Comparison of ENCODE assay signal across 1 cellular context in the genomic region with DNA sequence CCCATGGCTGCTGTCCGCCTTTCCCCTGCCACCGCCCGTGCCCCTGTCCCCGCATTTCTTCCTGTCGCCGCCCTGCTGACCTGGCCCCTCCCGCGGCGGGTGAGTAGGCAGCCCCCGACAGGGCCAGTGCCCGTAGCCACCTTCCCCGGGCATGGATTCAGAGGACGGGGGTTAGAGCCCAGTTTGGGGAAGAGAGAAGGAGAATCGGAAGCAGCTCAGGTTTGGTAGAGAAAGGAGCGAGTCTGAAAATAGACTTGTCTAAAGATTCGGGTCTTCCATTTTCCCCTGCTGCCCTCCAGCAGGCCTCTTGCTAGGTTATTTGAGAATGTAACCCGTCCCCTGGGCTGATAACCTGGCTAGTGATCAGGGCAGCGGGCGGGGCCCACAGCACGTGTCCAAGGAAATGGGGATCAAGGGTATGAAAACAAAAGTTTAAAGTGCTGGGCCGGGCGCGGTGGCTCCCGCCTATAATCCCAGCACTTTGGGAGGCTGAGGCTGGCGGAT.
TF ChIP-seq lines count a peak whose summit lies in the region.

No MANE protein-coding gene starts in this region.

TF ChIP-seq in HepG2, 621 proteins besides CTCF, POLR2A, EP300 and RAD21 (continued from another document):
- TF ChIP-seq HOMEZ (CRISPR knock-in tag; IDR thresholded peaks at IDR 0.05; ENCODE audit: low read depth) = no peak
- TF ChIP-seq, protein P1, sequence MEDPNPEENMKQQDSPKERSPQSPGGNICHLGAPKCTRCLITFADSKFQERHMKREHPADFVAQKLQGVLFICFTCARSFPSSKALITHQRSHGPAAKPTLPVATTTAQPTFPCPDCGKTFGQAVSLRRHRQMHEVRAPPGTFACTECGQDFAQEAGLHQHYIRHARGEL (CRISPR knock-in tag; IDR thresholded peaks at IDR 0.05) = no peak
- TF ChIP-seq PRDM10 (CRISPR knock-in tag; IDR thresholded peaks at IDR 0.05; ENCODE audit: low read depth) = no peak
- TF ChIP-seq SPEN (CRISPR knock-in tag; IDR thresholded peaks at IDR 0.05; ENCODE audit: low read depth) = no peak
- 0 out of 2 replicates have a peak, but pooled peaks have one; percentile 6 for TF ChIP-seq ZNF280D (CRISPR knock-in tag; IDR thresholded peaks at IDR 0.05)
- TF ChIP-seq, protein P2, sequence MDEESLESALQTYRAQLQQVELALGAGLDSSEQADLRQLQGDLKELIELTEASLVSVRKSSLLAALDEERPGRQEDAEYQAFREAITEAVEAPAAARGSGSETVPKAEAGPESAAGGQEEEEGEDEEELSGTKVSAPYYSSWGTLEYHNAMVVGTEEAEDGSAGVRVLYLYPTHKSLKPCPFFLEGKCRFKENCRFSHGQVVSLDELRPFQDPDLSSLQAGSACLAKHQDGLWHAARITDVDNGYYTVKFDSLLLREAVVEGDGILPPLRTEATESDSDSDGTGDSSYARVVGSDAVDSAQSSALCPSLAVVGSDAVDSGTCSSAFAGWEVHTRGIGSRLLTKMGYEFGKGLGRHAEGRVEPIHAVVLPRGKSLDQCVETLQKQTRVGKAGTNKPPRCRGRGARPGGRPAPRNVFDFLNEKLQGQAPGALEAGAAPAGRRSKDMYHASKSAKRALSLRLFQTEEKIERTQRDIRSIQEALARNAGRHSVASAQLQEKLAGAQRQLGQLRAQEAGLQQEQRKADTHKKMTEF (CRISPR knock-in tag; IDR thresholded peaks at IDR 0.05) = no peak
- no peak for TF ChIP-seq ZNF430 (CRISPR knock-in tag; IDR thresholded peaks at IDR 0.05)
- 0 out of 2 replicates have a peak, but pooled peaks have one; percentile 23 for TF ChIP-seq REPIN1 (CRISPR knock-in tag; IDR thresholded peaks at IDR 0.05; ENCODE audit: borderline replicate concordance, low read depth)
- TF ChIP-seq SRSF1 (optimal IDR thresholded peaks at IDR 0.05; ENCODE audit: low read depth, low read length) = peak; percentile 52
- TF ChIP-seq, protein P3, sequence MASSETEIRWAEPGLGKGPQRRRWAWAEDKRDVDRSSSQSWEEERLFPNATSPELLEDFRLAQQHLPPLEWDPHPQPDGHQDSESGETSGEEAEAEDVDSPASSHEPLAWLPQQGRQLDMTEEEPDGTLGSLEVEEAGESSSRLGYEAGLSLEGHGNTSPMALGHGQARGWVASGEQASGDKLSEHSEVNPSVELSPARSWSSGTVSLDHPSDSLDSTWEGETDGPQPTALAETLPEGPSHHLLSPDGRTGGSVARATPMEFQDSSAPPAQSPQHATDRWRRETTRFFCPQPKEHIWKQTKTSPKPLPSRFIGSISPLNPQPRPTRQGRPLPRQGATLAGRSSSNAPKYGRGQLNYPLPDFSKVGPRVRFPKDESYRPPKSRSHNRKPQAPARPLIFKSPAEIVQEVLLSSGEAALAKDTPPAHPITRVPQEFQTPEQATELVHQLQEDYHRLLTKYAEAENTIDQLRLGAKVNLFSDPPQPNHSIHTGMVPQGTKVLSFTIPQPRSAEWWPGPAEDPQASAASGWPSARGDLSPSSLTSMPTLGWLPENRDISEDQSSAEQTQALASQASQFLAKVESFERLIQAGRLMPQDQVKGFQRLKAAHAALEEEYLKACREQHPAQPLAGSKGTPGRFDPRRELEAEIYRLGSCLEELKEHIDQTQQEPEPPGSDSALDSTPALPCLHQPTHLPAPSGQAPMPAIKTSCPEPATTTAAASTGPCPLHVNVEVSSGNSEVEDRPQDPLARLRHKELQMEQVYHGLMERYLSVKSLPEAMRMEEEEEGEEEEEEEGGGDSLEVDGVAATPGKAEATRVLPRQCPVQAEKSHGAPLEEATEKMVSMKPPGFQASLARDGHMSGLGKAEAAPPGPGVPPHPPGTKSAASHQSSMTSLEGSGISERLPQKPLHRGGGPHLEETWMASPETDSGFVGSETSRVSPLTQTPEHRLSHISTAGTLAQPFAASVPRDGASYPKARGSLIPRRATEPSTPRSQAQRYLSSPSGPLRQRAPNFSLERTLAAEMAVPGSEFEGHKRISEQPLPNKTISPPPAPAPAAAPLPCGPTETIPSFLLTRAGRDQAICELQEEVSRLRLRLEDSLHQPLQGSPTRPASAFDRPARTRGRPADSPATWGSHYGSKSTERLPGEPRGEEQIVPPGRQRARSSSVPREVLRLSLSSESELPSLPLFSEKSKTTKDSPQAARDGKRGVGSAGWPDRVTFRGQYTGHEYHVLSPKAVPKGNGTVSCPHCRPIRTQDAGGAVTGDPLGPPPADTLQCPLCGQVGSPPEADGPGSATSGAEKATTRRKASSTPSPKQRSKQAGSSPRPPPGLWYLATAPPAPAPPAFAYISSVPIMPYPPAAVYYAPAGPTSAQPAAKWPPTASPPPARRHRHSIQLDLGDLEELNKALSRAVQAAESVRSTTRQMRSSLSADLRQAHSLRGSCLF (CRISPR knock-in tag; IDR thresholded peaks at IDR 0.05; ENCODE audit: borderline replicate concordance) = no peak
- peak; percentile 42; the same call in 1 of the 2 replicates for TF ChIP-seq HNF4A (CRISPR knock-in tag; IDR thresholded peaks at IDR 0.05)
- TF ChIP-seq, protein P4, sequence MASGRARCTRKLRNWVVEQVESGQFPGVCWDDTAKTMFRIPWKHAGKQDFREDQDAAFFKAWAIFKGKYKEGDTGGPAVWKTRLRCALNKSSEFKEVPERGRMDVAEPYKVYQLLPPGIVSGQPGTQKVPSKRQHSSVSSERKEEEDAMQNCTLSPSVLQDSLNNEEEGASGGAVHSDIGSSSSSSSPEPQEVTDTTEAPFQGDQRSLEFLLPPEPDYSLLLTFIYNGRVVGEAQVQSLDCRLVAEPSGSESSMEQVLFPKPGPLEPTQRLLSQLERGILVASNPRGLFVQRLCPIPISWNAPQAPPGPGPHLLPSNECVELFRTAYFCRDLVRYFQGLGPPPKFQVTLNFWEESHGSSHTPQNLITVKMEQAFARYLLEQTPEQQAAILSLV (CRISPR knock-in tag; IDR thresholded peaks at IDR 0.05; ENCODE audit: borderline replicate concordance) = no peak
- no peak for TF ChIP-seq CENPX (CRISPR knock-in tag; IDR thresholded peaks at IDR 0.05)
